14 cellular contexts compared by ENCODE assay signal in genomic region chrX:37785569-37785968, GRCh38. TPM values are rescaled to one million over a fixed set of nuclear protein-coding genes. Genes with fewer than 3 reads are reported as not detected.
DNase-seq lines count a peak whose midpoint lies in the region; ATAC-seq and TF ChIP-seq lines count a peak whose summit lies in the region.
"Had no signal": no experiment of that assay in that cellular context is flagged by ENCODE, and none has a peak within 500 bp of the region (broad histone marks: within the 10 kb centered on the region; RNA-seq: fewer than 3 reads in every experiment).

No MANE protein-coding gene starts in this region.

- H3K36me3 ChIP-seq in DND-41 (ENCODE audit: insufficient read depth, low read length) (no peaks in the 10 kb centered on the region), MM.1S (replicated peaks; ENCODE audit: insufficient read depth, low read length) (no peaks in the 10 kb centered on the region), mucosa of descending colon (ENCODE audit: low read depth) (no peaks in the 10 kb centered on the region)
- H3K36me3 ChIP-seq: right atrium auricular region, SJSA1, stomach had no signal

- H3K9ac ChIP-seq in DND-41 (ENCODE audit: low read depth, low read length): peak overlapping the region; percentile 38
- peak overlapping the region; percentile 33; the same call in 1 of the 2 replicates for H3K9ac ChIP-seq in MM.1S (ENCODE audit: low read length)

- H3K9me3 ChIP-seq in DND-41 (ENCODE audit: insufficient read depth, low read length, severe bottlenecking) (no peaks in the 10 kb centered on the region), MM.1S (replicated peaks; ENCODE audit: insufficient read depth, low read length) (no peaks in the 10 kb centered on the region), mucosa of descending colon (no peaks in the 10 kb centered on the region)
- H3K9me3 ChIP-seq: right atrium auricular region, SJSA1, stomach had no signal

- no peak for TF ChIP-seq CTCF in DND-41 (IDR thresholded peaks at IDR 0.05; ENCODE audit: borderline replicate concordance, extremely low read depth, low read length, poor library complexity, severe bottlenecking)
- TF ChIP-seq CTCF in MM.1S (IDR thresholded peaks at IDR 0.05; ENCODE audit: low read length): no peak
- TF ChIP-seq CTCF in mucosa of descending colon (IDR thresholded peaks at IDR 0.05): no peak
- TF ChIP-seq CTCF in foreskin fibroblast (IDR thresholded peaks at IDR 0.05; ENCODE audit: low read depth, low read length): no peak

- intact Hi-C loops in mucosa of descending colon (cut with DNase I, micrococcal nuclease): no loop called here

- H3K79me2 ChIP-seq in DND-41 (ENCODE audit: insufficient read depth, low read length) (no peaks in the 10 kb centered on the region), MM.1S (ENCODE audit: low read length) (no peaks in the 10 kb centered on the region)

- H3K4me3 ChIP-seq in DND-41 (ENCODE audit: low read depth in 1 of 2, low read length in 2 of 2) (no peak overlapping the region), MM.1S (ENCODE audit: low read length) (no peak overlapping the region), mucosa of descending colon (no peak overlapping the region), foreskin fibroblast (ENCODE audit: low read depth in 1 of 2, low read length in 2 of 2) (no peak overlapping the region)
- H3K4me3 ChIP-seq: right atrium auricular region, SJSA1, stomach had no signal

- H4K20me1 ChIP-seq in DND-41 (ENCODE audit: insufficient read depth, low read length) (no peaks in the 10 kb centered on the region), MM.1S (ENCODE audit: insufficient read depth, low read length) (no peaks in the 10 kb centered on the region)

- ATAC-seq in DND-41 (ENCODE audit: insufficient read depth, low read depth) (no peak), mucosa of descending colon (peak; percentile 37)
- ATAC-seq: activated T-cell treated with anti-CD3 and anti-CD28 coated beads, Interleukin-2, amount 50 U/mL, for 4 hours had no signal

- H2AFZ ChIP-seq in DND-41 (ENCODE audit: low read depth, low read length) (peak overlapping the region; percentile 49), MM.1S (ENCODE audit: low read length) (peak overlapping the region; percentile 40; the same call in 1 of the 2 replicates)

- H3K27me3 ChIP-seq in DND-41 (ENCODE audit: insufficient read depth, low read length, poor library complexity) (no peaks in the 10 kb centered on the region), MM.1S (replicated peaks; ENCODE audit: insufficient read depth, low read length) (no peaks in the 10 kb centered on the region)
- H3K27me3 ChIP-seq: right atrium auricular region, SJSA1, stomach had no signal

- H3K4me2 ChIP-seq in DND-41 (ENCODE audit: insufficient read depth, low read length) (no peak overlapping the region), MM.1S (ENCODE audit: low read depth, low read length) (peak overlapping the region; percentile 80; the same call in 1 of the 2 replicates)

- H3K4me1 ChIP-seq in DND-41 (ENCODE audit: insufficient read depth, low read length): peaks cover 33% of the 10 kb centered on the region
- H3K4me1 ChIP-seq in MM.1S (ENCODE audit: low read length): peaks cover 40% of the 10 kb centered on the region
- no peaks in the 10 kb centered on the region for H3K4me1 ChIP-seq in mucosa of descending colon (ENCODE audit: low read depth)
- H3K4me1 ChIP-seq: right atrium auricular region, SJSA1, stomach had no signal

- H3K27ac ChIP-seq in DND-41 (ENCODE audit: low read length): peak overlapping the region; percentile 72
- H3K27ac ChIP-seq in MM.1S (ENCODE audit: low read length): peak overlapping the region; percentile 88
- H3K27ac ChIP-seq: right atrium auricular region, SJSA1 had no signal

- DNase-seq in DND-41 (no peak), MM.1S (no peak), SKM-1 treated with dmso at 0.1 percent for 144 hours (lab: John Stamatoyannopoulos, UW; ENCODE audit: unreplicated experiment) (peak; percentile 61), mucosa of descending colon (no peak), foreskin fibroblast (no peak), SW480 (ENCODE audit: low spot score) (no peak), anterior cingulate cortex (lab: John Stamatoyannopoulos, UW) (no peak), cerebellum (ENCODE audit: low spot score) (no peak)
- DNase-seq: activated T-cell treated with anti-CD3 and anti-CD28 coated beads, Interleukin-2, amount 50 U/mL, for 4 hours; amniotic stem cell; NCI-H345; stomach had no signal

- peaks cover 27% of the 10 kb centered on the region for H3F3A ChIP-seq in MM.1S (ENCODE audit: insufficient read depth, low read length)

- no peaks in the 10 kb centered on the region for H3K9me2 ChIP-seq in MM.1S (replicated peaks; ENCODE audit: insufficient read depth, low read length)

RNA-seq across cellular contexts. Expression of gene CYBB, which starts 5.7 kb away (rescaled TPM):
- 10 to 100 TPM in 2 of 3 donors, 1 to 10 TPM in 1; 9.7 to 35.4 (median 30.0) TPM for total RNA-seq in mucosa of descending colon
- total RNA-seq in cerebellum: 10.3 TPM
